In the genomic region with DNA sequence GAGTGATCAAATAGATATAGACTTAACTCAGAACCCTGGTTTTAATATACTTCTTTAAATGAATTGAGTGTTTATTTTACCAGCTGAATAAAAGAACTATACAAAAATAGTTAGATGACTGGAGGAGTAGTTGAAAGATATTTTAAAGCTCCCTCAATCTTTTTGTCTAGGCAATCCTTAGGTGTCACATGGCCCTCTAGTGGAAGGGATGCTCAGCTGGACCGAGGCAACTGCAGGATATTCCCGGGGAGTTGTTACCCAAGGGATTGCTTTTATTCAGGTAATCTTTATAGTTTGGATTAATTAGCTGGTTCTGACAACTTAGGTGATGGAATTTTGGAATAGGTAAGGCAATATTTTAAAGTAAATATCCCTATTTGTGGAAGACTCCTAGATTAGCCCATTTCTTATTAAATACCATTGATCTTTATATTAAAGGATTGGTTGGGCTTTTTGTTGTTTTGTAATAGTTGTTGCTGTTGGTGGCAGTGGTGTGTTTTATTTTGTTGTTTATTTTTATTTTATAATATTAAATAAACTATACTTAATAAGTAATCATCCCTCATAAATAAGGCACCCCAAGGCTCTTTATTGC, we compare ENCODE assay signal across 8 cellular contexts. TPM values are rescaled to one million over a fixed set of nuclear protein-coding genes. Genes with fewer than 3 reads are reported as not detected.
A peak's percentile ranks its signal among the peaks of the same experiment; 100 is the strongest.
DNase-seq lines count a peak whose midpoint lies in the region; ATAC-seq and TF ChIP-seq lines count a peak whose summit lies in the region.

No MANE protein-coding gene starts in this region.

- intact Hi-C loops in gastrocnemius medialis (cut with DNase I; ENCODE audit: low total_unique reads): loop anchor here (1.0 kb wide), 1 partner anchor 200 kb away; no protein-coding TSS in a partner anchor

- H3K36me3 ChIP-seq in Peyer's patch (peaks cover 0 to 20% (median 0%) of the 10 kb centered on the region in 3 donors), gastrocnemius medialis (peaks cover 0 to 26% of the 10 kb centered on the region in 2 donors)

- ATAC-seq in gastrocnemius medialis: peak; percentile 47 to 66
- no peak for ATAC-seq in HG02840 (IDR thresholded peaks at IDR 0.05; ENCODE audit: low FRiP score, unreplicated experiment)
- no peak for ATAC-seq in activated CD8-positive, alpha-beta memory T cell treated with anti-CD3 and anti-CD28 coated beads, Interleukin-2, amount 10 ng/mL, durations not matched to agents 7 days and 5 days
- ATAC-seq in GM21619 (IDR thresholded peaks at IDR 0.05; ENCODE audit: unreplicated experiment): no peak

- H3K27ac Mint-ChIP-seq in activated CD8-positive, alpha-beta memory T cell treated with anti-CD3 and anti-CD28 coated beads, Interleukin-2, amount 10 ng/mL, durations not matched to agents 7 days and 5 days: no peak overlapping the region

- no peak overlapping the region for H3K4me3 Mint-ChIP-seq in activated CD8-positive, alpha-beta memory T cell treated with anti-CD3 and anti-CD28 coated beads, Interleukin-2, amount 10 ng/mL, durations not matched to agents 7 days and 5 days

- H3K9me3 ChIP-seq in Peyer's patch (no peaks in the 10 kb centered on the region), gastrocnemius medialis (no peaks in the 10 kb centered on the region)

- TF ChIP-seq POLR2A in Peyer's patch (IDR thresholded peaks at IDR 0.05): no peak
- TF ChIP-seq POLR2A in gastrocnemius medialis (IDR thresholded peaks at IDR 0.05): no peak

- no peak overlapping the region for H3K4me3 ChIP-seq in Peyer's patch
- no peak overlapping the region for H3K4me3 ChIP-seq in fibroblast of mammary gland (ENCODE audit: control insufficient read depth, low read depth, low read length)
- no peak overlapping the region for H3K4me3 ChIP-seq in gastrocnemius medialis

- no peaks in the 10 kb centered on the region for H3K9me3 Mint-ChIP-seq in activated CD8-positive, alpha-beta memory T cell treated with anti-CD3 and anti-CD28 coated beads, Interleukin-2, amount 10 ng/mL, durations not matched to agents 7 days and 5 days (ENCODE audit: low read depth)

- CTCF ChIA-PET in activated CD8-positive, alpha-beta memory T cell treated with anti-CD3 and anti-CD28 coated beads, Interleukin-2, amount 10 ng/mL, durations not matched to agents 7 days and 5 days (lab: Charles Lee): interaction anchor here (1.0 to 1.7 kb wide), 3 partner anchors 12 to 243 kb away, joined by 3 to 4 read pairs (median 3); no protein-coding TSS in a partner anchor

- H3K4me1 ChIP-seq in Peyer's patch (no peaks in the 10 kb centered on the region), gastrocnemius medialis (peaks cover 0 to 14% of the 10 kb centered on the region in 2 donors)

- peak; percentile 28; the same call in 1 of the 3 replicates for TF ChIP-seq CTCF in GM12872 (IDR thresholded peaks at IDR 0.05; ENCODE audit: insufficient read depth, low read depth, low read length)
- peak in 4 of 6 experiments; percentile 21 to 46 (median 38) for TF ChIP-seq CTCF in Peyer's patch (IDR thresholded peaks at IDR 0.05)
- TF ChIP-seq CTCF in fibroblast of mammary gland (conservative IDR thresholded peaks at IDR 0.05; ENCODE audit: control insufficient read depth, insufficient read depth, low read depth, low read length): peak; percentile 73
- TF ChIP-seq CTCF in gastrocnemius medialis (IDR thresholded peaks at IDR 0.05 in 4 of 5, conservative IDR thresholded peaks at IDR 0.05 in 1 of 5): peak in 4 of 5 experiments; percentile 16 to 65 (median 42)

- DNase-seq in A172 (ENCODE audit: low spot score): peak; percentile 18
- DNase-seq in Peyer's patch: no peak
- DNase-seq in fibroblast of mammary gland (ENCODE audit: low read depth): peak; percentile 40
- DNase-seq in gastrocnemius medialis: no peak
- DNase-seq in activated CD8-positive, alpha-beta memory T cell treated with anti-CD3 and anti-CD28 coated beads, Interleukin-2, amount 10 ng/mL, durations not matched to agents 7 days and 5 days: no peak

- H3K27me3 ChIP-seq in Peyer's patch: no peaks in the 10 kb centered on the region
- H3K27me3 ChIP-seq in gastrocnemius medialis: no peaks in the 10 kb centered on the region

- no peaks in the 10 kb centered on the region for H3K4me1 Mint-ChIP-seq in activated CD8-positive, alpha-beta memory T cell treated with anti-CD3 and anti-CD28 coated beads, Interleukin-2, amount 10 ng/mL, durations not matched to agents 7 days and 5 days

- in situ Hi-C loops in gastrocnemius medialis (cut with MboI; ENCODE audit: low sequenced_read_pairs in 4 of 4): no loop called here

- H3K27ac ChIP-seq in Peyer's patch (no peak overlapping the region), gastrocnemius medialis (no peak overlapping the region)

- H3K27me3 Mint-ChIP-seq in activated CD8-positive, alpha-beta memory T cell treated with anti-CD3 and anti-CD28 coated beads, Interleukin-2, amount 10 ng/mL, durations not matched to agents 7 days and 5 days: no peaks in the 10 kb centered on the region

- H3K36me3 Mint-ChIP-seq in activated CD8-positive, alpha-beta memory T cell treated with anti-CD3 and anti-CD28 coated beads, Interleukin-2, amount 10 ng/mL, durations not matched to agents 7 days and 5 days: peaks cover 3% of the 10 kb centered on the region

RNA-seq across cellular contexts. Expression of a gene that starts 57.1 kb away (rescaled TPM):
- 16.6 and 19.4 TPM in 2 replicates for total RNA-seq in A172 (2014; rRNA removed; shearing (Covaris generic))
- total RNA-seq in Peyer's patch: 10 to 100 TPM; 14.7 to 88.3 (median 32.5) TPM
- total RNA-seq in gastrocnemius medialis: 10 to 100 TPM; 15.5 to 35.6 (median 19.3) TPM
- total RNA-seq in activated CD8-positive, alpha-beta memory T cell treated with anti-CD3 and anti-CD28 coated beads, Interleukin-2, amount 10 ng/mL, durations not matched to agents 7 days and 5 days: 10 to 100 TPM; 19.9 to 25.9 TPM

RNA-seq across cellular contexts. Expression of a gene that starts 57.8 kb away (rescaled TPM):
- 33.7 and 36.7 TPM in 2 replicates for total RNA-seq in A172 (2014; rRNA removed; shearing (Covaris generic))
- total RNA-seq in Peyer's patch (10 to 100 TPM in 1 of 4 donors, 1 to 10 TPM in 3; 1.9 to 10.6 (median 8.5) TPM), gastrocnemius medialis (10 to 100 TPM in 3 of 4 donors, 1 to 10 TPM in 1; 6.9 to 24.2 (median 12.6) TPM)
- 1 to 10 TPM in 1 of 2 experiments, not detected in 1; 1.2 TPM for total RNA-seq in activated CD8-positive, alpha-beta memory T cell treated with anti-CD3 and anti-CD28 coated beads, Interleukin-2, amount 10 ng/mL, durations not matched to agents 7 days and 5 days

Comparison
In these comparisons a context has a peak if more than half of its experiments do, and no peak if none do; other contexts are left out.
1. DNase-seq: peak in A172 (single experiment) and fibroblast of mammary gland (single experiment); none in Peyer's patch (0 of 3), gastrocnemius medialis (0 of 2) and activated CD8-positive, alpha-beta memory T cell treated with anti-CD3 and anti-CD28 coated beads, Interleukin-2, amount 10 ng/mL, durations not matched to agents 7 days and 5 days (single experiment).
2. ATAC-seq: peak in gastrocnemius medialis (2 of 2); none in HG02840 (single experiment), activated CD8-positive, alpha-beta memory T cell treated with anti-CD3 and anti-CD28 coated beads, Interleukin-2, amount 10 ng/mL, durations not matched to agents 7 days and 5 days (single experiment) and GM21619 (single experiment).
3. Peak in every context shown above with its lines, with median percentiles within 50 percentile points of each other: CTCF ChIP-seq.